Comparison of ENCODE assay signal across 8 cellular contexts in genomic region chr10:78427497-78428031, GRCh38.
"Had no signal": no experiment of that assay in that cellular context is flagged by ENCODE, and none has a peak within 500 bp of the region (broad histone marks: within the 10 kb centered on the region; RNA-seq: fewer than 3 reads in every experiment).

No MANE protein-coding gene starts in this region.

- H3K27ac ChIP-seq: HL-60 had no signal

- DNase-seq: H9, HCEC 1CT, IMR-90, KBM-7 had no signal

- ATAC-seq: GM23338 had no signal

- H2AFZ ChIP-seq: GM23338 had no signal

- H3K4me2 ChIP-seq: GM23338 had no signal

- H3K4me3 ChIP-seq: GM23338 had no signal

- FAIRE-seq: H1, H54 had no signal
